In genomic region chr14:100375963-100376735, GRCh38 we compare ENCODE assay signal across 8 cellular contexts. TPM values are rescaled to one million over a fixed set of nuclear protein-coding genes. Genes with fewer than 3 reads are reported as not detected.
DNase-seq lines count a peak whose midpoint lies in the region; ATAC-seq, FAIRE-seq and TF ChIP-seq lines count a peak whose summit lies in the region.

WDR25 (plus strand) TSS chr14:100376485.

- FAIRE-seq in astrocyte (lab: Jason Lieb, UNC) = no peak

- peaks cover 23% of the 10 kb centered on the region for H3K79me2 ChIP-seq in astrocyte (ENCODE audit: insufficient read depth, low read length)

- peaks cover 43% of the 10 kb centered on the region for H3K4me1 Mint-ChIP-seq in T-helper 2 cell treated with Interferon-gamma antibody and Interleukin-4, amounts not matched to agents 5 μg/mL and 100 μg/mL, for 36 hours (ENCODE audit: low read depth)
- H3K4me1 Mint-ChIP-seq in astrocyte (ENCODE audit: low read depth, unreplicated experiment) = peaks cover 27% of the 10 kb centered on the region

- peaks cover 15% of the 10 kb centered on the region for H3K4me1 ChIP-seq in astrocyte (ENCODE audit: insufficient read depth, low read length)

- no peaks in the 10 kb centered on the region for H3K27me3 Mint-ChIP-seq in T-helper 2 cell treated with Interferon-gamma antibody and Interleukin-4, amounts not matched to agents 5 μg/mL and 100 μg/mL, for 36 hours (ENCODE audit: low read depth)
- no peaks in the 10 kb centered on the region for H3K27me3 Mint-ChIP-seq in astrocyte (ENCODE audit: low read depth, unreplicated experiment)

- H3K27ac Mint-ChIP-seq in T-helper 2 cell treated with Interferon-gamma antibody and Interleukin-4, amounts not matched to agents 5 μg/mL and 100 μg/mL, for 36 hours = peak within 1 kb of the TSS; percentile 99
- peak within 1 kb of the TSS; percentile 98 for H3K27ac Mint-ChIP-seq in astrocyte (ENCODE audit: unreplicated experiment)

- no peaks in the 10 kb centered on the region for H3K36me3 ChIP-seq in astrocyte (ENCODE audit: insufficient read depth, low read length)

- DNase-seq in NCI-H2029 (lab: John Stamatoyannopoulos, UW) (peak; percentile 70), astrocyte (ENCODE audit: low read depth) (peak; percentile 88), hepatic stellate cell (ENCODE audit: low spot score) (peak; percentile 91), retina (peak; percentile 98), epidermal melanocyte (ENCODE audit: insufficient read length, low spot score) (no peak)
- DNase-seq in T-helper 2 cell treated with Interferon-gamma antibody and Interleukin-4, amounts not matched to agents 5 μg/mL and 100 μg/mL, for 36 hours (ENCODE audit: low spot score) = peak; percentile 95

- H3K4me3 Mint-ChIP-seq in T-helper 2 cell treated with Interferon-gamma antibody and Interleukin-4, amounts not matched to agents 5 μg/mL and 100 μg/mL, for 36 hours = peak within 1 kb of the TSS; percentile 97
- H3K4me3 Mint-ChIP-seq in astrocyte (ENCODE audit: unreplicated experiment) = peak within 1 kb of the TSS; percentile 96

- peak within 1 kb of the TSS; percentile 99 for H3K9ac ChIP-seq in astrocyte (ENCODE audit: low read length)

- peak; percentile 52 for ATAC-seq in GM18508 (IDR thresholded peaks at IDR 0.05; ENCODE audit: insufficient read depth, unreplicated experiment)
- ATAC-seq in HG02981 (IDR thresholded peaks at IDR 0.05; ENCODE audit: unreplicated experiment) = peak; percentile 82

- H3K4me3 ChIP-seq in astrocyte (ENCODE audit: insufficient read depth, low read depth, low read length) = peak within 1 kb of the TSS; percentile 85

- no peaks in the 10 kb centered on the region for H3K9me3 Mint-ChIP-seq in T-helper 2 cell treated with Interferon-gamma antibody and Interleukin-4, amounts not matched to agents 5 μg/mL and 100 μg/mL, for 36 hours
- no peaks in the 10 kb centered on the region for H3K9me3 Mint-ChIP-seq in astrocyte (ENCODE audit: unreplicated experiment)

- H3K27me3 ChIP-seq in astrocyte (ENCODE audit: insufficient read depth, low read length) = no peaks in the 10 kb centered on the region

- peak within 1 kb of the TSS; percentile 73 for H2AFZ ChIP-seq in astrocyte (ENCODE audit: low read depth, low read length)

- H3K36me3 Mint-ChIP-seq in T-helper 2 cell treated with Interferon-gamma antibody and Interleukin-4, amounts not matched to agents 5 μg/mL and 100 μg/mL, for 36 hours (ENCODE audit: low read depth) = peaks cover 33% of the 10 kb centered on the region
- peaks cover 14% of the 10 kb centered on the region for H3K36me3 Mint-ChIP-seq in astrocyte (ENCODE audit: low read depth, unreplicated experiment)

- H4K20me1 ChIP-seq in astrocyte (ENCODE audit: insufficient read depth, low read length) = peaks cover 5% of the 10 kb centered on the region

- TF ChIP-seq CTCF in astrocyte (IDR thresholded peaks at IDR 0.05; ENCODE audit: insufficient read depth, low read depth, low read length) = no peak

- H3K9me3 ChIP-seq in astrocyte (ENCODE audit: insufficient read depth, low read depth, low read length) = no peaks in the 10 kb centered on the region

- peak within 1 kb of the TSS; percentile 97 for H3K4me2 ChIP-seq in astrocyte (ENCODE audit: low read length)

- H3K27ac ChIP-seq in astrocyte (ENCODE audit: low read depth, low read length) = peak within 1 kb of the TSS; percentile 97

RNA-seq across cellular contexts. Expression of gene WDR25, which starts in this region (rescaled TPM):
- total RNA-seq in astrocyte = 12.3 and 13.1 TPM in 2 replicates
